12 cellular contexts compared by ENCODE assay signal in genomic region chr17:28907709-28908475, GRCh38. TPM values are rescaled to one million over a fixed set of nuclear protein-coding genes. Genes with fewer than 3 reads are reported as not detected.
DNase-seq lines count a peak whose midpoint lies in the region; ATAC-seq and TF ChIP-seq lines count a peak whose summit lies in the region.
"Had no signal": no experiment of that assay in that cellular context is flagged by ENCODE, and none has a peak within 500 bp of the region (broad histone marks: within the 10 kb centered on the region; RNA-seq: fewer than 3 reads in every experiment).

No MANE protein-coding gene starts in this region.

- 94% methylated on average over 3 of the region's 3 CpGs for WGBS in hepatocyte (ENCODE audit: low lambda C conversion rate, missing lambda C conversion rate)

- peaks cover 42% of the 10 kb centered on the region for H3K27me3 Mint-ChIP-seq in GM23338 (ENCODE audit: insufficient read depth, low read depth, poor library complexity)
- no peaks in the 10 kb centered on the region for H3K27me3 Mint-ChIP-seq in stimulated activated memory B cell treated with anti-CD40 and anti-IgM and Interleukin-4, amounts not matched to agents 10 μg/mL and 1 μg/mL and 100 μg/mL, for 72 hours
- no peaks in the 10 kb centered on the region for H3K27me3 Mint-ChIP-seq in T-helper 2 cell treated with Interferon-gamma antibody and Interleukin-4, amounts not matched to agents 5 μg/mL and 100 μg/mL, for 36 hours (ENCODE audit: low read depth)
- H3K27me3 Mint-ChIP-seq: stimulated activated naive CD8-positive, alpha-beta T cell treated with anti-CD3 and anti-CD28 coated beads, Interleukin-15, amount 100 ng/mL, for 72 hours had no signal

- H3K4me2 ChIP-seq in GM23338 = no peak overlapping the region
- H3K4me2 ChIP-seq in hepatocyte = peak overlapping the region; percentile 42

- peaks cover 59% of the 10 kb centered on the region for H3K36me3 ChIP-seq in GM23338 (ENCODE audit: insufficient read depth)
- H3K36me3 ChIP-seq in hepatocyte (replicated peaks; ENCODE audit: insufficient read depth, low read depth) = peaks cover 4% of the 10 kb centered on the region

- H3K9me3 Mint-ChIP-seq in GM23338 = no peaks in the 10 kb centered on the region; the same call in 2 of the 3 replicates
- no peaks in the 10 kb centered on the region for H3K9me3 Mint-ChIP-seq in stimulated activated memory B cell treated with anti-CD40 and anti-IgM and Interleukin-4, amounts not matched to agents 10 μg/mL and 1 μg/mL and 100 μg/mL, for 72 hours
- no peaks in the 10 kb centered on the region for H3K9me3 Mint-ChIP-seq in T-helper 2 cell treated with Interferon-gamma antibody and Interleukin-4, amounts not matched to agents 5 μg/mL and 100 μg/mL, for 36 hours
- H3K9me3 Mint-ChIP-seq: stimulated activated naive CD8-positive, alpha-beta T cell treated with anti-CD3 and anti-CD28 coated beads, Interleukin-15, amount 100 ng/mL, for 72 hours had no signal

- peaks cover 67% of the 10 kb centered on the region for H3F3A ChIP-seq in GM23338 (replicated peaks; ENCODE audit: low read depth)

- ATAC-seq in GM23338 (no peak), GM21447 (IDR thresholded peaks at IDR 0.05; ENCODE audit: unreplicated experiment) (no peak)
- no peak for ATAC-seq in stimulated activated memory B cell treated with anti-CD40 and anti-IgM and Interleukin-4, amounts not matched to agents 10 μg/mL and 1 μg/mL and 100 μg/mL, for 72 hours
- ATAC-seq: stimulated activated naive CD8-positive, alpha-beta T cell treated with anti-CD3 and anti-CD28 coated beads, Interleukin-15, amount 100 ng/mL, for 72 hours had no signal

- H3K9me3 ChIP-seq in hepatocyte (ENCODE audit: low read depth) = no peaks in the 10 kb centered on the region

- peak overlapping the region; percentile 43; the same call in 1 of the 2 replicates for H3K27ac Mint-ChIP-seq in GM23338
- H3K27ac Mint-ChIP-seq in stimulated activated memory B cell treated with anti-CD40 and anti-IgM and Interleukin-4, amounts not matched to agents 10 μg/mL and 1 μg/mL and 100 μg/mL, for 72 hours = peak overlapping the region; percentile 82
- H3K27ac Mint-ChIP-seq in T-helper 2 cell treated with Interferon-gamma antibody and Interleukin-4, amounts not matched to agents 5 μg/mL and 100 μg/mL, for 36 hours = no peak overlapping the region

- DNase-seq in GM23338 (ENCODE audit: low spot score) = no peak
- no peak for DNase-seq in hepatocyte (ENCODE audit: low spot score)
- DNase-seq in T-helper 2 cell treated with Interferon-gamma antibody and Interleukin-4, amounts not matched to agents 5 μg/mL and 100 μg/mL, for 36 hours (ENCODE audit: low spot score) = no peak
- DNase-seq in HK-2 (ENCODE audit: unreplicated experiment) = no peak
- DNase-seq in EL = no peak
- DNase-seq: midbrain; SIG-M5; stimulated activated CD4-positive, alpha-beta T cell treated with anti-CD3 and anti-CD28 coated beads, Interleukin-15, amount 100 ng/mL, for 24 hours; stimulated activated naive CD8-positive, alpha-beta T cell treated with anti-CD3 and anti-CD28 coated beads, Interleukin-15, amount 100 ng/mL, for 72 hours had no signal

- no peak for TF ChIP-seq CTCF in GM23338 (conservative IDR thresholded peaks at IDR 0.05; ENCODE audit: low read depth in 2 of 2)
- no peak for TF ChIP-seq CTCF in hepatocyte (IDR thresholded peaks at IDR 0.05; ENCODE audit: poor library complexity)

- H3K79me2 ChIP-seq in GM23338 (replicated peaks; ENCODE audit: insufficient read depth) = peaks cover 5% of the 10 kb centered on the region; the same call in 1 of the 2 replicates
- peaks cover 4% of the 10 kb centered on the region for H3K79me2 ChIP-seq in hepatocyte

- peaks cover 29% of the 10 kb centered on the region for H3K4me1 ChIP-seq in GM23338 (ENCODE audit: insufficient read depth)
- peaks cover 9% of the 10 kb centered on the region for H3K4me1 ChIP-seq in hepatocyte (ENCODE audit: insufficient read depth)

- peaks cover 77% of the 10 kb centered on the region for H3K36me3 Mint-ChIP-seq in GM23338 (ENCODE audit: low read depth)
- H3K36me3 Mint-ChIP-seq in stimulated activated memory B cell treated with anti-CD40 and anti-IgM and Interleukin-4, amounts not matched to agents 10 μg/mL and 1 μg/mL and 100 μg/mL, for 72 hours = peaks cover 52% of the 10 kb centered on the region
- H3K36me3 Mint-ChIP-seq in T-helper 2 cell treated with Interferon-gamma antibody and Interleukin-4, amounts not matched to agents 5 μg/mL and 100 μg/mL, for 36 hours (ENCODE audit: low read depth) = peaks cover 55% of the 10 kb centered on the region

- H3K4me3 ChIP-seq in GM23338 = no peak overlapping the region
- H3K4me3 ChIP-seq in hepatocyte = no peak overlapping the region

- peaks cover 57% of the 10 kb centered on the region for H3K4me1 Mint-ChIP-seq in GM23338
- H3K4me1 Mint-ChIP-seq in stimulated activated memory B cell treated with anti-CD40 and anti-IgM and Interleukin-4, amounts not matched to agents 10 μg/mL and 1 μg/mL and 100 μg/mL, for 72 hours = peaks cover 26% of the 10 kb centered on the region
- H3K4me1 Mint-ChIP-seq in T-helper 2 cell treated with Interferon-gamma antibody and Interleukin-4, amounts not matched to agents 5 μg/mL and 100 μg/mL, for 36 hours (ENCODE audit: low read depth) = peaks cover 8% of the 10 kb centered on the region

- H3K9me2 ChIP-seq in GM23338 (ENCODE audit: insufficient read depth) (no peaks in the 10 kb centered on the region), hepatocyte (replicated peaks; ENCODE audit: insufficient read depth) (no peaks in the 10 kb centered on the region)

- H2AFZ ChIP-seq in GM23338 (no peak overlapping the region), hepatocyte (no peak overlapping the region)

- no peak overlapping the region for H3K4me3 Mint-ChIP-seq in GM23338
- H3K4me3 Mint-ChIP-seq in stimulated activated memory B cell treated with anti-CD40 and anti-IgM and Interleukin-4, amounts not matched to agents 10 μg/mL and 1 μg/mL and 100 μg/mL, for 72 hours = no peak overlapping the region
- H3K4me3 Mint-ChIP-seq in T-helper 2 cell treated with Interferon-gamma antibody and Interleukin-4, amounts not matched to agents 5 μg/mL and 100 μg/mL, for 36 hours = no peak overlapping the region
- H3K4me3 Mint-ChIP-seq: stimulated activated naive CD8-positive, alpha-beta T cell treated with anti-CD3 and anti-CD28 coated beads, Interleukin-15, amount 100 ng/mL, for 72 hours had no signal

- H3K27me3 ChIP-seq in GM23338 (ENCODE audit: insufficient read depth) = no peaks in the 10 kb centered on the region
- no peaks in the 10 kb centered on the region for H3K27me3 ChIP-seq in hepatocyte

- H3K27ac ChIP-seq in GM23338 (ENCODE audit: low read depth) (peak overlapping the region; percentile 80; the same call in 1 of the 2 replicates), angular gyrus (ENCODE audit: low read depth, low read length) (peak overlapping the region; percentile 46), hepatocyte (peak overlapping the region; percentile 81)

- peaks cover 27% of the 10 kb centered on the region for H4K20me1 ChIP-seq in GM23338 (replicated peaks; ENCODE audit: insufficient read depth)
- H4K20me1 ChIP-seq in hepatocyte (ENCODE audit: insufficient read depth, poor library complexity, severe bottlenecking) = no peaks in the 10 kb centered on the region

TF ChIP-seq in GM23338, 12 proteins besides CTCF, POLR2A, EP300 and RAD21:
- TF ChIP-seq ETS1 (IDR thresholded peaks at IDR 0.05) (no peak), POLR2AphosphoS5 (IDR thresholded peaks at IDR 0.05; ENCODE audit: low read depth) (peak; percentile 31; the same call in 1 of the 2 replicates)

RNA-seq across cellular contexts. Expression of gene DHRS13, which starts 5.0 kb away (rescaled TPM):
- total RNA-seq in GM23338 (2014; rRNA removed; shearing (Covaris generic)) = 31.3 and 34.2 TPM in 2 replicates
- 5.4 and 7.0 TPM in 2 replicates for polyA plus RNA-seq in GM23338 (2016; fragmentation: Nextera tagmentation; extraction: Ambion mirVana)
- total RNA-seq in hepatocyte = 14.9 and 22.4 TPM in 2 replicates
- polyA plus RNA-seq in hepatocyte = 10.8 and 15.4 TPM in 2 replicates

RNA-seq across cellular contexts. Expression of gene FLOT2, which starts 10.4 kb away (rescaled TPM):
- total RNA-seq in GM23338 (2014; rRNA removed; shearing (Covaris generic)) = 66.1 and 66.3 TPM in 2 replicates
- 49.8 and 51.0 TPM in 2 replicates for polyA plus RNA-seq in GM23338 (2016; fragmentation: Nextera tagmentation; extraction: Ambion mirVana)
- total RNA-seq in hepatocyte = 31.8 and 42.0 TPM in 2 replicates
- 56.4 and 64.0 TPM in 2 replicates for polyA plus RNA-seq in hepatocyte

RNA-seq across cellular contexts. Expression of gene PHF12, which starts 43.4 kb away (rescaled TPM):
- 41.0 and 45.4 TPM in 2 replicates for total RNA-seq in GM23338 (2014; rRNA removed; shearing (Covaris generic))
- polyA plus RNA-seq in GM23338 (2016; fragmentation: Nextera tagmentation; extraction: Ambion mirVana) (19.7 and 20.8 TPM in 2 replicates), hepatocyte (10.0 and 12.1 TPM in 2 replicates)
- total RNA-seq in hepatocyte = 18.2 and 19.0 TPM in 2 replicates

RNA-seq across cellular contexts. Expression of gene ERAL1, which starts 53.1 kb away (rescaled TPM):
- total RNA-seq in GM23338 (2014; rRNA removed; shearing (Covaris generic)) = 118 and 121 TPM in 2 replicates
- 77.1 and 77.5 TPM in 2 replicates for polyA plus RNA-seq in GM23338 (2016; fragmentation: Nextera tagmentation; extraction: Ambion mirVana)
- 30.0 and 42.8 TPM in 2 replicates for total RNA-seq in hepatocyte
- 56.2 and 77.1 TPM in 2 replicates for polyA plus RNA-seq in hepatocyte
